8 cellular contexts compared by ENCODE assay signal in the genomic region with DNA sequence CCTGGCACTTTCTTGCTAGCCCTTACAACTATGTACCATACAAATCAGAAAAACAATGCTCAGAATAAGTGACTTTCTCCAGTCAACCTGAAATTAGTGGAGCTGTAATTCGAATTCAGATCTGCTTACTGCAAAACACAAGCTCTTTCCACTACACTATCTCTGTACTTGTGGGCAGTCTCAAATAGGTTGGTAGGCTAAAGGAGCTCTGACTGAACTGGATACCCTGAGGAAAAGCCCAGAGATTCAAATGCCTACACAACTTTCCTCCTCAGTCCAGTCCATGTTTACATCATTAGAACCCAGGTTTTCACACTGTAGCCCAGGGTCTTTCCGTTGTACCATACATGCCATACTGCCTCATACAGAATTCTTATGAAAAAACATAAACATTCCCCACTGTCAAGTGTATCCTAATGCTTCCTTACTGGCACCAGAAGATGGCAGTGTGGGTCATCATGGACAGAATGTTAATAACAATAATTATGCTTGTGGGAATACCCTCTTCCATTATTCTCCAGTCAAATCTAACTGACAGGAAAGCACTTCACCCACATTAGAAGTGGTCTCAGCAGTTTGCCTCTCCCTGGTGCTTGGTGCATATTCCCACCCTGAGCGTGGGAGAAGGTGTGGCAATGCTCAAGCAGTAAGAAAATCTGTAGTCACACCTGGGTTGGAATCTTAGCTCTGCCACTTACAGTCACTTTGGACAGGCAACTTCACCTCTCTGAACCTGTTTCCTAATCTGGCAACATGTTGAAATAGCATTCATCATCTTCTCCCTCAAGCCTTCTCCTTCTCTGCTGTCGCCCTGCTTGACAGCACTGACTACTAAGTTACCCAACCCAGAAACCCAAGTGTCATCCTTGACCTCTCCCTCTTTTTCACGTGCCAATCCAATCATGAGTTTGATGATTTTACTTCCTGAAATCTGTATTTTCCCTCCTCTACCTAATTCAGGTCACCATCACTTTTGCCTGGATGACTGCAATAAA. TPM values are rescaled to one million over a fixed set of nuclear protein-coding genes. Genes with fewer than 3 reads are reported as not detected.
DNase-seq lines count a peak whose midpoint lies in the region; ATAC-seq lines count a peak whose summit lies in the region.

No MANE protein-coding gene starts in this region.

- H3K27me3 ChIP-seq in right cardiac atrium (ENCODE audit: control insufficient read depth, insufficient read depth): no peaks in the 10 kb centered on the region

- H3K27ac ChIP-seq in right cardiac atrium (ENCODE audit: low read length): no peak overlapping the region

- H3K4me1 ChIP-seq in right cardiac atrium (ENCODE audit: control insufficient read depth, insufficient read depth, low read length): no peaks in the 10 kb centered on the region

- H3K9me3 ChIP-seq in right cardiac atrium (ENCODE audit: control insufficient read depth, low read length): no peaks in the 10 kb centered on the region

- no peak overlapping the region for H3K4me3 ChIP-seq in right cardiac atrium (ENCODE audit: low read length)

- ATAC-seq in right cardiac atrium: peak; percentile 48 to 67
- ATAC-seq in GM21528 (IDR thresholded peaks at IDR 0.05; ENCODE audit: low FRiP score, unreplicated experiment): no peak
- ATAC-seq in GM18867 (IDR thresholded peaks at IDR 0.05; ENCODE audit: unreplicated experiment): no peak

- 27% methylated on average over 5 of the region's 5 CpGs for WGBS in right cardiac atrium

- DNase-seq in COLO668 (lab: John Stamatoyannopoulos, UW; ENCODE audit: unreplicated experiment) (peak; percentile 60), HCEC 1CT (peak; percentile 66), NCI-H526 treated with DMSO at 0.1 percent for 48 hours (lab: John Stamatoyannopoulos, UW) (peak; percentile 11), amniotic stem cell (lab: John Stamatoyannopoulos, UW) (peak; percentile 77), right cardiac atrium (no peak)
- DNase-seq in stimulated activated CD4-positive, alpha-beta T cell treated with anti-CD3 and anti-CD28 coated beads, Interleukin-4, amount 100 ng/mL, for 4 hours: peak; percentile 7 to 9

- intact Hi-C loops in right cardiac atrium (cut with DNase I): loop anchor here in 3 of 4 donors (5.0 to 10.0 kb wide), 2 partner anchors 167 to 170 kb away; no protein-coding TSS in a partner anchor

RNA-seq across cellular contexts. Expression of gene ZFYVE9, which starts 14.4 kb away (rescaled TPM):
- total RNA-seq in right cardiac atrium: 10 to 100 TPM; 18.8 to 21.3 (median 20.1) TPM
- polyA plus RNA-seq in right cardiac atrium: 6.2 TPM

Comparison
In these comparisons a context has a peak if more than half of its experiments do, and no peak if none do; other contexts are left out.
1. DNase-seq: peak in COLO668 (single experiment), HCEC 1CT (single experiment), NCI-H526 treated with DMSO at 0.1 percent for 48 hours (single experiment), amniotic stem cell (single experiment) and stimulated activated CD4-positive, alpha-beta T cell treated with anti-CD3 and anti-CD28 coated beads, Interleukin-4, amount 100 ng/mL, for 4 hours (2 of 2); none in right cardiac atrium (0 of 3).
2. ATAC-seq: peak in right cardiac atrium (2 of 2); none in GM21528 (single experiment) and GM18867 (single experiment).